Comparison of ENCODE assay signal across 1 cellular context in genomic region chr12:131445184-131445974, GRCh38.
TF ChIP-seq lines count a peak whose summit lies in the region.

No MANE protein-coding gene starts in this region.

TF ChIP-seq in H1, 55 proteins besides CTCF, POLR2A, EP300 and RAD21 (continued from another document):
- TF ChIP-seq ATF2 (IDR thresholded peaks at IDR 0.05; ENCODE audit: low read length) = no peak
- no peak for TF ChIP-seq RBBP5 (IDR thresholded peaks at IDR 0.05; ENCODE audit: borderline replicate concordance, low read depth, low read length)
- peak; percentile 52 for TF ChIP-seq MAX (IDR thresholded peaks at IDR 0.05)
- TF ChIP-seq ZNF274 (IDR thresholded peaks at IDR 0.05; ENCODE audit: borderline replicate concordance, extremely low read depth, low read length) = no peak
- TF ChIP-seq MAFK (IDR thresholded peaks at IDR 0.05; ENCODE audit: low read depth, low read length) = no peak
- peak; percentile 89 for TF ChIP-seq E2F6 (IDR thresholded peaks at IDR 0.05)
